20 cellular contexts compared by ENCODE assay signal in genomic region chr9:136057236-136058151, GRCh38. TPM values are rescaled to one million over a fixed set of nuclear protein-coding genes. Genes with fewer than 3 reads are reported as not detected.
DNase-seq lines count a peak whose midpoint lies in the region; ATAC-seq and TF ChIP-seq lines count a peak whose summit lies in the region.
"Had no signal": no experiment of that assay in that cellular context is flagged by ENCODE, and none has a peak within 500 bp of the region (broad histone marks: within the 10 kb centered on the region; RNA-seq: fewer than 3 reads in every experiment).

No MANE protein-coding gene starts in this region.

- H3K4me1 Mint-ChIP-seq in osteocyte (ENCODE audit: unreplicated experiment) = peaks cover 65% of the 10 kb centered on the region
- H3K4me1 Mint-ChIP-seq in natural killer cell treated with Interleukin-12 subunit alpha and Interleukin-12 subunit beta and Interleukin-15 and Interleukin-18, amount 100 ng/mL, for 72 hours (ENCODE audit: low read depth in 2 of 2) = peaks cover 7 to 24% of the 10 kb centered on the region in 2 donors
- H3K4me1 Mint-ChIP-seq in T-helper 2 cell treated with Interferon-gamma antibody and Interleukin-4, amounts not matched to agents 5 μg/mL and 100 μg/mL, for 36 hours (ENCODE audit: low read depth) = no peaks in the 10 kb centered on the region

- TF ChIP-seq CTCF in GM13976 (IDR thresholded peaks at IDR 0.05; ENCODE audit: borderline replicate concordance, control extremely low read depth, extremely low read depth, insufficient read depth, missing control alignments) = no peak
- TF ChIP-seq CTCF in RWPE1 (conservative IDR thresholded peaks at IDR 0.05; ENCODE audit: low read depth) = no peak
- no peak for TF ChIP-seq CTCF in osteocyte (IDR thresholded peaks at IDR 0.05)

- no peak for ATAC-seq in HG03520 (IDR thresholded peaks at IDR 0.05; ENCODE audit: unreplicated experiment)
- ATAC-seq in natural killer cell treated with Interleukin-12 subunit alpha and Interleukin-12 subunit beta and Interleukin-15 and Interleukin-18, amount 100 ng/mL, for 72 hours = no peak
- ATAC-seq: activated CD8-positive, alpha-beta memory T cell treated with anti-CD3 and anti-CD28 coated beads, Interleukin-2, amount 10 ng/mL, durations not matched to agents 7 days and 5 days; HCT116; sciatic nerve had no signal

- no peaks in the 10 kb centered on the region for H3K27me3 Mint-ChIP-seq in osteocyte (ENCODE audit: unreplicated experiment)
- no peaks in the 10 kb centered on the region for H3K27me3 Mint-ChIP-seq in natural killer cell treated with Interleukin-12 subunit alpha and Interleukin-12 subunit beta and Interleukin-15 and Interleukin-18, amount 100 ng/mL, for 72 hours
- H3K27me3 Mint-ChIP-seq in T-helper 2 cell treated with Interferon-gamma antibody and Interleukin-4, amounts not matched to agents 5 μg/mL and 100 μg/mL, for 36 hours (ENCODE audit: low read depth) = no peaks in the 10 kb centered on the region

- H3K4me3 Mint-ChIP-seq in osteocyte (ENCODE audit: unreplicated experiment) = no peak overlapping the region
- no peak overlapping the region for H3K4me3 Mint-ChIP-seq in natural killer cell treated with Interleukin-12 subunit alpha and Interleukin-12 subunit beta and Interleukin-15 and Interleukin-18, amount 100 ng/mL, for 72 hours
- H3K4me3 Mint-ChIP-seq in T-helper 2 cell treated with Interferon-gamma antibody and Interleukin-4, amounts not matched to agents 5 μg/mL and 100 μg/mL, for 36 hours = no peak overlapping the region
- H3K4me3 Mint-ChIP-seq: activated CD8-positive, alpha-beta memory T cell treated with anti-CD3 and anti-CD28 coated beads, Interleukin-2, amount 10 ng/mL, durations not matched to agents 7 days and 5 days had no signal

- CTCF ChIA-PET in RWPE1 (lab: Yijun Ruan, JAX) = interaction anchor here (0.6 to 0.8 kb wide), 2 partner anchors 45 to 237 kb away, joined by 3 to 4 read pairs; no protein-coding TSS in a partner anchor

- H3K9me3 Mint-ChIP-seq in osteocyte (ENCODE audit: unreplicated experiment) = no peaks in the 10 kb centered on the region
- H3K9me3 Mint-ChIP-seq in natural killer cell treated with Interleukin-12 subunit alpha and Interleukin-12 subunit beta and Interleukin-15 and Interleukin-18, amount 100 ng/mL, for 72 hours = no peaks in the 10 kb centered on the region
- no peaks in the 10 kb centered on the region for H3K9me3 Mint-ChIP-seq in T-helper 2 cell treated with Interferon-gamma antibody and Interleukin-4, amounts not matched to agents 5 μg/mL and 100 μg/mL, for 36 hours
- H3K9me3 Mint-ChIP-seq: activated T-helper 2 cell treated with anti-CD3 and anti-CD28 coated beads, Interferon-gamma antibody, Interleukin-2, Interleukin-4, amounts not matched to agents 10 μg/mL and 5 μg/mL and 100 μg/mL, durations not matched to agents 14 hours and 24 hours and 36 hours had no signal

- H3K27ac ChIP-seq in RWPE1 = peak overlapping the region; percentile 99
- H3K27ac ChIP-seq: adrenal gland, parathyroid adenoma, upper lobe of left lung had no signal

- H3K27ac Mint-ChIP-seq in osteocyte (ENCODE audit: unreplicated experiment) = peak overlapping the region; percentile 11
- no peak overlapping the region for H3K27ac Mint-ChIP-seq in natural killer cell treated with Interleukin-12 subunit alpha and Interleukin-12 subunit beta and Interleukin-15 and Interleukin-18, amount 100 ng/mL, for 72 hours
- no peak overlapping the region for H3K27ac Mint-ChIP-seq in T-helper 2 cell treated with Interferon-gamma antibody and Interleukin-4, amounts not matched to agents 5 μg/mL and 100 μg/mL, for 36 hours
- H3K27ac Mint-ChIP-seq: activated CD8-positive, alpha-beta memory T cell treated with anti-CD3 and anti-CD28 coated beads, Interleukin-2, amount 10 ng/mL, durations not matched to agents 7 days and 5 days; activated T-helper 2 cell treated with anti-CD3 and anti-CD28 coated beads, Interferon-gamma antibody, Interleukin-2, Interleukin-4, amounts not matched to agents 10 μg/mL and 5 μg/mL and 100 μg/mL, durations not matched to agents 14 hours and 24 hours and 36 hours had no signal

- peak; percentile 30 for DNase-seq in GM13976 (ENCODE audit: low spot score)
- DNase-seq in RWPE1 (ENCODE audit: low spot score) = no peak
- DNase-seq in islet precursor cell = peak; percentile 52
- peak; percentile 82 for DNase-seq in osteocyte (ENCODE audit: extremely low spot score, unreplicated experiment)
- no peak for DNase-seq in natural killer cell treated with Interleukin-12 subunit alpha and Interleukin-12 subunit beta and Interleukin-15 and Interleukin-18, amount 100 ng/mL, for 72 hours (ENCODE audit: low spot score)
- no peak for DNase-seq in amniotic stem cell (lab: John Stamatoyannopoulos, UW)
- no peak for DNase-seq in T-helper 2 cell treated with Interferon-gamma antibody and Interleukin-4, amounts not matched to agents 5 μg/mL and 100 μg/mL, for 36 hours (ENCODE audit: low spot score)
- DNase-seq: activated CD4-positive, alpha-beta T cell treated with anti-CD3 and anti-CD28 coated beads for 4 hours; activated CD8-positive, alpha-beta memory T cell treated with anti-CD3 and anti-CD28 coated beads, Interleukin-2, amount 10 ng/mL, durations not matched to agents 7 days and 5 days; AML-193; foreskin fibroblast; hypothalamus; NCI-H1694 treated with DMSO at 0.1 percent for 48 hours had no signal

- in situ Hi-C loops in GM13976 (cut with MboI; ENCODE audit: low sequenced_read_pairs, unreplicated experiment) = no loop called here

- POLR2A ChIA-PET in RWPE1 (lab: Yijun Ruan, JAX; ENCODE audit: low non-redundant PET) = interaction anchor here (0.6 kb wide), 1 partner anchor 52 kb away, joined by 3 read pairs; no protein-coding TSS in a partner anchor

- H3K36me3 Mint-ChIP-seq in osteocyte (ENCODE audit: unreplicated experiment) = peaks cover 2% of the 10 kb centered on the region
- no peaks in the 10 kb centered on the region for H3K36me3 Mint-ChIP-seq in natural killer cell treated with Interleukin-12 subunit alpha and Interleukin-12 subunit beta and Interleukin-15 and Interleukin-18, amount 100 ng/mL, for 72 hours
- H3K36me3 Mint-ChIP-seq in T-helper 2 cell treated with Interferon-gamma antibody and Interleukin-4, amounts not matched to agents 5 μg/mL and 100 μg/mL, for 36 hours (ENCODE audit: low read depth) = no peaks in the 10 kb centered on the region
- H3K36me3 Mint-ChIP-seq: activated CD8-positive, alpha-beta memory T cell treated with anti-CD3 and anti-CD28 coated beads, Interleukin-2, amount 10 ng/mL, durations not matched to agents 7 days and 5 days had no signal

RNA-seq across cellular contexts. Expression of gene NACC2, which starts 37.6 kb away (rescaled TPM):
- total RNA-seq in osteocyte = 40.1 and 41.4 TPM in 2 replicates
- total RNA-seq in natural killer cell treated with Interleukin-12 subunit alpha and Interleukin-12 subunit beta and Interleukin-15 and Interleukin-18, amount 100 ng/mL, for 72 hours = 10 to 100 TPM; 19.2 to 21.1 TPM

Comparison
In these comparisons a context has a peak if more than half of its experiments do, and no peak if none do; other contexts are left out.
1. DNase-seq: peak in GM13976 (single experiment), islet precursor cell (single experiment) and osteocyte (single experiment); none in RWPE1 (single experiment), natural killer cell treated with Interleukin-12 subunit alpha and Interleukin-12 subunit beta and Interleukin-15 and Interleukin-18, amount 100 ng/mL, for 72 hours (single experiment), amniotic stem cell (single experiment) and T-helper 2 cell treated with Interferon-gamma antibody and Interleukin-4, amounts not matched to agents 5 μg/mL and 100 μg/mL, for 36 hours (single experiment).